15 cellular contexts compared by ENCODE assay signal in genomic region chr5:146744358-146744757, GRCh38.
A peak's percentile ranks its signal among the peaks of the same experiment; 100 is the strongest.
DNase-seq lines count a peak whose midpoint lies in the region; ATAC-seq, FAIRE-seq and TF ChIP-seq lines count a peak whose summit lies in the region.
"Had no signal": no experiment of that assay in that cellular context is flagged by ENCODE, and none has a peak within 500 bp of the region (broad histone marks: within the 10 kb centered on the region; RNA-seq: fewer than 3 reads in every experiment).

No MANE protein-coding gene starts in this region.

- H4K20me1 ChIP-seq in H1 (replicated peaks in 1 of 2; ENCODE audit: control insufficient read depth in 1 of 2, insufficient read depth in 2 of 2, low read length in 2 of 2): no peaks in the 10 kb centered on the region

- no peak overlapping the region for H2BK120ac ChIP-seq in H1 (replicated peaks; ENCODE audit: low read depth, low read length)

- H3K56ac ChIP-seq in H1 (replicated peaks; ENCODE audit: insufficient read length, low read depth, low read length): no peak overlapping the region

- H3K14ac ChIP-seq in H1 (ENCODE audit: insufficient read length): no peak overlapping the region

- H2BK20ac ChIP-seq in H1 (ENCODE audit: low read length): no peak overlapping the region

- ATAC-seq in activated CD8-positive, alpha-beta T cell treated with anti-CD3 and anti-CD28 coated beads for 36 hours: no peak
- ATAC-seq: body of pancreas, foreskin keratinocyte, GM12878 had no signal

- H4K5ac ChIP-seq in H1 (ENCODE audit: insufficient read length, low read depth, low read length): no peak overlapping the region

- H3K27ac Mint-ChIP-seq in neural crest cell (ENCODE audit: unreplicated experiment): peak overlapping the region; percentile 97
- no peak overlapping the region for H3K27ac Mint-ChIP-seq in activated CD8-positive, alpha-beta T cell treated with anti-CD3 and anti-CD28 coated beads for 36 hours

- no peak overlapping the region for H3K4ac ChIP-seq in H1 (replicated peaks; ENCODE audit: insufficient read length, low read depth, low read length)

- H3K18ac ChIP-seq in H1 (ENCODE audit: extremely low read depth, low read length): 0 out of 2 replicates have a peak overlapping the region, but pooled peaks have one; percentile 55

- peaks cover 0 to 4% (median 0%) of the 10 kb centered on the region in 4 experiments; a peak in 2 of 7 replicates for H3K4me1 ChIP-seq in H1 (replicated peaks in 1 of 4; ENCODE audit: control insufficient read depth in 3 of 4, insufficient read depth in 4 of 4, low read length in 3 of 4)
- no peaks in the 10 kb centered on the region for H3K4me1 ChIP-seq in testis
- H3K4me1 ChIP-seq: body of pancreas, foreskin keratinocyte had no signal

- H3K23me2 ChIP-seq in H1 (ENCODE audit: low read depth, low read length): no peaks in the 10 kb centered on the region

- H3K36me3 ChIP-seq in H1 (ENCODE audit: control insufficient read depth in 2 of 4, insufficient read depth in 4 of 4, low read length in 3 of 4) (no peaks in the 10 kb centered on the region; a peak in 2 of 8 replicates), testis (ENCODE audit: low read depth, missing control alignments) (no peaks in the 10 kb centered on the region)

- H4K8ac ChIP-seq in H1 (ENCODE audit: extremely low read depth, insufficient read depth, low read length): no peak overlapping the region

- H3K9me3 Mint-ChIP-seq in neural crest cell: peaks cover 3% of the 10 kb centered on the region
- H3K9me3 Mint-ChIP-seq in activated CD8-positive, alpha-beta T cell treated with anti-CD3 and anti-CD28 coated beads for 36 hours: peaks cover 6% of the 10 kb centered on the region

- H3K27ac ChIP-seq in H1 (ENCODE audit: low read depth, low read length): no peak overlapping the region
- no peak overlapping the region for H3K27ac ChIP-seq in testis
- H3K27ac ChIP-seq: body of pancreas, foreskin keratinocyte, KMS-11 had no signal

- H3K27me3 Mint-ChIP-seq in neural crest cell (ENCODE audit: low read depth): no peaks in the 10 kb centered on the region
- no peaks in the 10 kb centered on the region for H3K27me3 Mint-ChIP-seq in activated CD8-positive, alpha-beta T cell treated with anti-CD3 and anti-CD28 coated beads for 36 hours
- H3K27me3 Mint-ChIP-seq: CD8-positive, alpha-beta memory T cell had no signal

- TF ChIP-seq POLR2A in H1 (IDR thresholded peaks at IDR 0.05; ENCODE audit: control extremely low read depth in 1 of 2, low read depth in 2 of 2, low read length in 2 of 2) (no peak), testis (IDR thresholded peaks at IDR 0.05) (no peak)

- POLR2A ChIA-PET in H1 (lab: Charles Lee; ENCODE audit: partially characterized antibody): interaction anchor here (2.0 kb wide), 1 partner anchor 12 kb away, joined by 6 read pairs; no protein-coding TSS in a partner anchor
- POLR2A ChIA-PET in activated CD8-positive, alpha-beta T cell treated with anti-CD3 and anti-CD28 coated beads for 36 hours (lab: Charles Lee): no interaction called here

- no peaks in the 10 kb centered on the region for H3K79me2 ChIP-seq in H1 (ENCODE audit: control insufficient read depth in 1 of 2, insufficient read depth in 2 of 2, low read length in 2 of 2)

- H2BK5ac ChIP-seq in H1 (ENCODE audit: low read depth, low read length): no peak overlapping the region

- FAIRE-seq in H1 (lab: Jason Lieb, UNC): peak; percentile 55
- FAIRE-seq: GM12878 had no signal

- H4K91ac ChIP-seq in H1 (replicated peaks; ENCODE audit: insufficient read length, low read length): no peak overlapping the region

- TF ChIP-seq EP300 in H1 (IDR thresholded peaks at IDR 0.05; ENCODE audit: borderline replicate concordance in 1 of 2, low read depth in 2 of 2, low read length in 2 of 2): no peak

- intact Hi-C loops in testis (cut with DNase I; ENCODE audit: low total_unique reads): no loop called here
- intact Hi-C loops in activated CD8-positive, alpha-beta T cell treated with anti-CD3 and anti-CD28 coated beads for 36 hours (cut with micrococcal nuclease): no loop called here

- H2BK15ac ChIP-seq in H1 (ENCODE audit: low read length): no peak overlapping the region

- no peak overlapping the region for H2AFZ ChIP-seq in H1 (ENCODE audit: low read length)

- peaks cover 29% of the 10 kb centered on the region for H3K4me1 Mint-ChIP-seq in neural crest cell
- no peaks in the 10 kb centered on the region for H3K4me1 Mint-ChIP-seq in activated CD8-positive, alpha-beta T cell treated with anti-CD3 and anti-CD28 coated beads for 36 hours (ENCODE audit: low read depth)

- TF ChIP-seq RAD21 in H1 (IDR thresholded peaks at IDR 0.05 in 1 of 2, conservative IDR thresholded peaks at IDR 0.05 in 1 of 2; ENCODE audit: low read depth in 2 of 2, low read length in 2 of 2): no peak

- H3K4me3 ChIP-seq in H1 (ENCODE audit: extremely low read depth in 1 of 4, insufficient read depth in 2 of 4, low read depth in 3 of 4, low read length in 4 of 4) (no peak overlapping the region), testis (no peak overlapping the region)
- H3K4me3 ChIP-seq: body of pancreas, GM12878 had no signal

- no peak for TF ChIP-seq CTCF in H1 (IDR thresholded peaks at IDR 0.05; ENCODE audit: control extremely low read depth in 1 of 3, insufficient read depth in 1 of 3, low read depth in 1 of 3, low read length in 3 of 3)
- TF ChIP-seq CTCF in neural crest cell (conservative IDR thresholded peaks at IDR 0.05): no peak
- no peak for TF ChIP-seq CTCF in testis (IDR thresholded peaks at IDR 0.05)
- TF ChIP-seq CTCF in activated CD8-positive, alpha-beta T cell treated with anti-CD3 and anti-CD28 coated beads for 36 hours (IDR thresholded peaks at IDR 0.05): no peak

- H3K9ac ChIP-seq in H1 (replicated peaks in 1 of 4; ENCODE audit: extremely low read depth in 1 of 4, low read depth in 3 of 4, low read length in 3 of 4): no peak overlapping the region
- H3K9ac ChIP-seq: KMS-11 had no signal

- CTCF ChIA-PET in H1 (lab: Charles Lee; ENCODE audit: partially characterized antibody): interaction anchor here (0.7 to 1.3 kb wide), 6 partner anchors 121 to 218 kb away, joined by 3 to 4 read pairs (median 3); no protein-coding TSS in a partner anchor
- CTCF ChIA-PET in activated CD8-positive, alpha-beta T cell treated with anti-CD3 and anti-CD28 coated beads for 36 hours (lab: Charles Lee): interaction anchor here (1.2 kb wide), 1 partner anchor 45 kb away, joined by 3 read pairs; no protein-coding TSS in a partner anchor

- H2BK12ac ChIP-seq in H1 (ENCODE audit: low read depth, low read length): peak overlapping the region; percentile 61; the same call in 1 of the 2 replicates

- no peaks in the 10 kb centered on the region for H3K79me1 ChIP-seq in H1 (ENCODE audit: low read depth, low read length)

- H3K9me3 ChIP-seq in H1 (ENCODE audit: insufficient read depth in 2 of 2, low read depth in 1 of 2, low read length in 1 of 2): peaks cover 0 to 6% of the 10 kb centered on the region in 2 experiments; a peak in 2 of 4 replicates
- no peaks in the 10 kb centered on the region for H3K9me3 ChIP-seq in testis
- H3K9me3 ChIP-seq: body of pancreas had no signal

- peak; percentile 46 for DNase-seq in Daoy (ENCODE audit: low read depth)
- DNase-seq in NCI-H1694 treated with DMSO at 0.1 percent for 48 hours (lab: John Stamatoyannopoulos, UW): peak; percentile 48
- DNase-seq in H1 (ENCODE audit: low read depth in 1 of 2, low spot score in 2 of 2): no peak
- DNase-seq in neural crest cell (ENCODE audit: low read depth, low spot score): no peak
- no peak for DNase-seq in testis
- no peak for DNase-seq in activated CD8-positive, alpha-beta T cell treated with anti-CD3 and anti-CD28 coated beads for 36 hours
- no peak for DNase-seq in activated naive CD4-positive, alpha-beta T cell treated with Interleukin-2 at 50 U/mL for 16 hours
- DNase-seq in HPDE6-E6E7 (ENCODE audit: extremely low spot score): no peak
- DNase-seq: body of pancreas; CD8-positive, alpha-beta memory T cell; NCI-H524 treated with DMSO at 0.1 percent for 48 hours; T-helper 1 cell had no signal

- no peak overlapping the region for H3K4me2 ChIP-seq in H1 (ENCODE audit: insufficient read depth in 1 of 2, low read depth in 2 of 2, low read length in 2 of 2)
- H3K4me2 ChIP-seq: KMS-11 had no signal

- H3K36me3 Mint-ChIP-seq in neural crest cell (ENCODE audit: low read depth): no peaks in the 10 kb centered on the region
- no peaks in the 10 kb centered on the region for H3K36me3 Mint-ChIP-seq in activated CD8-positive, alpha-beta T cell treated with anti-CD3 and anti-CD28 coated beads for 36 hours (ENCODE audit: low read depth)

- H3K23ac ChIP-seq in H1 (ENCODE audit: insufficient read length): no peak overlapping the region

- no peak overlapping the region for H3K4me3 Mint-ChIP-seq in neural crest cell
- H3K4me3 Mint-ChIP-seq in activated CD8-positive, alpha-beta T cell treated with anti-CD3 and anti-CD28 coated beads for 36 hours: no peak overlapping the region
- H3K4me3 Mint-ChIP-seq: CD8-positive, alpha-beta memory T cell had no signal

- H3K27me3 ChIP-seq in H1 (replicated peaks in 1 of 4; ENCODE audit: control insufficient read depth in 3 of 4, extremely low read depth in 1 of 4, insufficient read depth in 3 of 4, low read length in 3 of 4) (no peaks in the 10 kb centered on the region), testis (no peaks in the 10 kb centered on the region)
- H3K27me3 ChIP-seq: body of pancreas had no signal

- no peak overlapping the region for H2AK5ac ChIP-seq in H1 (ENCODE audit: low read depth, low read length)

TF ChIP-seq in H1, 55 proteins besides CTCF, POLR2A, EP300 and RAD21:
- no peak for TF ChIP-seq BCL11A (IDR thresholded peaks at IDR 0.05; ENCODE audit: low read depth in 2 of 2, low read length in 2 of 2)
- no peak for TF ChIP-seq RXRA (IDR thresholded peaks at IDR 0.05; ENCODE audit: insufficient read depth, low read depth, low read length)
- no peak for TF ChIP-seq EZH2 (IDR thresholded peaks at IDR 0.05; ENCODE audit: low read depth, low read length, severe bottlenecking)
- no peak for TF ChIP-seq EGR1 (IDR thresholded peaks at IDR 0.05; ENCODE audit: borderline replicate concordance, low read depth, low read length)
- no peak for TF ChIP-seq CTBP2 (IDR thresholded peaks at IDR 0.05; ENCODE audit: borderline replicate concordance, insufficient read depth, insufficient read length, low read length)
- no peak for TF ChIP-seq RNF2 (IDR thresholded peaks at IDR 0.05; ENCODE audit: borderline replicate concordance, low read depth, low read length, missing control alignments, poor library complexity, severe bottlenecking)
- TF ChIP-seq SP1 (IDR thresholded peaks at IDR 0.05; ENCODE audit: low read depth, low read length): no peak
- no peak for TF ChIP-seq GABPA (IDR thresholded peaks at IDR 0.05; ENCODE audit: borderline replicate concordance, insufficient read depth, low read length)
- no peak for TF ChIP-seq CBX8 (IDR thresholded peaks at IDR 0.05; ENCODE audit: borderline replicate concordance, low read depth, low read length)
- TF ChIP-seq YY1 (IDR thresholded peaks at IDR 0.05; ENCODE audit: low read depth, low read length): no peak
- no peak for TF ChIP-seq RBBP5 (IDR thresholded peaks at IDR 0.05; ENCODE audit: borderline replicate concordance, low read depth, low read length)

Comparison
In these comparisons a context has a peak if more than half of its experiments do, and no peak if none do; other contexts are left out.
1. DNase-seq: peak in Daoy (single experiment) and NCI-H1694 treated with DMSO at 0.1 percent for 48 hours (single experiment); none in H1 (0 of 2), neural crest cell (single experiment), testis (single experiment), activated CD8-positive, alpha-beta T cell treated with anti-CD3 and anti-CD28 coated beads for 36 hours (single experiment), activated naive CD4-positive, alpha-beta T cell treated with Interleukin-2 at 50 U/mL for 16 hours (single experiment) and HPDE6-E6E7 (single experiment).